ENCODE assay signal across 28 cellular contexts in the genomic region with DNA sequence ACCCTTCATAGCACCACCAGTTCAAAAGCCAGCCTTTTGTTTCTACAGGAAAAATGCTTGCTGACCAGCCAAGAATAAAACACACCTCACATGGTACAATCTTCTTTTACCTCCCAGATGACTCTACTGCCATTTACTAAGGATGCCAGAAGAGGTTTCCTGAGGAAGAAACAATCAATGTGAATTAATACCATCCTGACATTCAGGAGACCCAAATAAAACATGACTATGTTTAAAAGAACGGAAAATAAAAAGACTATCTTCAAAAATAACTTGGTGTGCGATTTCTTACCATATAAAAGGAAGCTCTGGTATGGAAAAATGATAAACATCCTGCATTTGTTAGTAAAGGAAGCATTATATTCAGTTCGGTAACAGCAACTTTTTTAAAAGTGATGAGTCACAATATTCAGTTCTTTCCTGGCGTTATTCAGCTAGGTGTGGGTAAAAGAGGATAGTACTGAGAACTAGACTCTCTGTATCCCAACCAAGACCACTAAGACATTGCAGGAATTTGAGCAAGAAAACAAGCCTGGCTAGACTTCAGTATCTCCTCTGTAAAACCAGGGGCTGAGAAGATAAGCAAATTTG. TPM values are rescaled to one million over a fixed set of nuclear protein-coding genes. Genes with fewer than 3 reads are reported as not detected.
DNase-seq lines count a peak whose midpoint lies in the region; TF ChIP-seq lines count a peak whose summit lies in the region.
"Had no signal": no experiment of that assay in that cellular context is flagged by ENCODE, and none has a peak within 500 bp of the region (broad histone marks: within the 10 kb centered on the region; RNA-seq: fewer than 3 reads in every experiment).

No MANE protein-coding gene starts in this region.

- no peaks in the 10 kb centered on the region for H3K4me1 ChIP-seq in PC-9 (replicated peaks; ENCODE audit: insufficient read depth)
- H3K4me1 ChIP-seq: BLaER1, Caco-2, lower lobe of right lung had no signal

- no peaks in the 10 kb centered on the region for H3K27me3 ChIP-seq in PC-9 (ENCODE audit: insufficient read depth, low read depth)
- H3K27me3 ChIP-seq: BLaER1 had no signal

- no peak overlapping the region for H3K27ac ChIP-seq in PC-9
- H3K27ac ChIP-seq: BLaER1, epithelial cell of prostate, lower lobe of right lung, RWPE1, SK-N-MC had no signal

- no peaks in the 10 kb centered on the region for H3K36me3 ChIP-seq in PC-9 (ENCODE audit: low read depth)
- H3K36me3 ChIP-seq: BLaER1, lower lobe of right lung had no signal

- no peak for TF ChIP-seq CTCF in PC-9 (conservative IDR thresholded peaks at IDR 0.05)

- peak; percentile 14 for DNase-seq in H4 (ENCODE audit: low spot score)
- no peak for DNase-seq in PC-9
- peak; percentile 70 for DNase-seq in dermis blood vessel endothelial cell
- DNase-seq in pulmonary artery endothelial cell (ENCODE audit: low read depth, low spot score), result peak; percentile 13
- no peak for DNase-seq in mucosa of gallbladder (ENCODE audit: low spot score)
- no peak for DNase-seq in DMS53 treated with DMSO at 0.1 percent for 48 hours (lab: John Stamatoyannopoulos, UW; ENCODE audit: unreplicated experiment)
- no peak for DNase-seq in C1 segment of cervical spinal cord (lab: John Stamatoyannopoulos, UW)
- DNase-seq: activated CD4-positive, alpha-beta T cell treated with anti-CD3 and anti-CD28 coated beads for 36 hours; activated CD8-positive, alpha-beta T cell treated with anti-CD3 and anti-CD28 coated beads, Interleukin-2, amount 10 ng/mL, durations not matched to agents 7 days and 5 days; activated effector memory CD4-positive, alpha-beta T cell treated with Interleukin-2 at 50 U/mL for 16 hours; activated T-cell treated with anti-CD3 and anti-CD28 coated beads for 4 hours; aorta; Caco-2; DMS79 treated with DMSO at 0.1 percent for 48 hours; kidney glomerular epithelial cell; lower lobe of right lung; mucosa of descending colon; NCI-H1092 treated with DMSO at 0.1 percent for 48 hours; NCI-H187 treated with DMSO at 0.1 percent for 48 hours; NCI-H526 treated with DMSO at 0.1 percent for 48 hours; retina; stimulated activated CD4-positive, alpha-beta T cell treated with anti-CD3 and anti-CD28 coated beads, Interleukin-2, amount 100 ng/mL, for 48 hours; T-helper 2 cell; trophoblast cell had no signal

- BruUV-seq in PC-9 (replicated peaks; lab: Mats Ljungman, UMichigan), result no TSS peak

- no peaks in the 10 kb centered on the region for H4K20me1 ChIP-seq in PC-9 (ENCODE audit: insufficient read depth)
- H4K20me1 ChIP-seq: BLaER1 had no signal

- H3K4me2 ChIP-seq in PC-9, result peak overlapping the region; percentile 12; the same call in 1 of the 2 replicates
- H3K4me2 ChIP-seq: BLaER1 had no signal

- no peaks in the 10 kb centered on the region for H3K79me2 ChIP-seq in PC-9 (ENCODE audit: low read depth)

- H3K9me2 ChIP-seq in PC-9 (ENCODE audit: insufficient read depth), result no peaks in the 10 kb centered on the region

- POLR2A ChIA-PET in PC-9 (lab: Charles Lee; ENCODE audit: unreplicated experiment), result no interaction called here

- no peaks in the 10 kb centered on the region for H3K9me3 ChIP-seq in PC-9 (ENCODE audit: insufficient read depth, low read depth)
- H3K9me3 ChIP-seq: BLaER1, Caco-2, lower lobe of right lung, mucosa of descending colon had no signal

- H2AFZ ChIP-seq in PC-9, result no peak overlapping the region

- H3F3A ChIP-seq in PC-9 (ENCODE audit: insufficient read depth, low read depth), result no peaks in the 10 kb centered on the region

- CTCF ChIA-PET in PC-9 (lab: Charles Lee), result no interaction called here

- no peak overlapping the region for H3K4me3 ChIP-seq in PC-9
- H3K4me3 ChIP-seq: BLaER1, lower lobe of right lung, mucosa of descending colon, SK-N-MC had no signal

- intact Hi-C loops in PC-9 (cut with micrococcal nuclease; ENCODE audit: unreplicated experiment), result no loop called here

RNA-seq across cellular contexts. Expression of gene COL21A1, which starts 16.3 kb away (rescaled TPM):
- total RNA-seq in H4 (2014; rRNA removed; shearing (Covaris generic)), result 0.25 and 0.41 TPM in 2 replicates
- total RNA-seq in PC-9 (2021), result 0.13 TPM in 1 of 2 replicates, not detected in the other
- total RNA-seq in dermis blood vessel endothelial cell, result 0.05 and 0.34 TPM in 2 replicates
- total RNA-seq in pulmonary artery endothelial cell, result 0.13 and 1.4 TPM in 2 replicates
- total RNA-seq in mucosa of gallbladder, result 3.3 TPM
- total RNA-seq: activated CD4-positive, alpha-beta T cell treated with anti-CD3 and anti-CD28 coated beads for 36 hours; activated CD8-positive, alpha-beta T cell treated with anti-CD3 and anti-CD28 coated beads, Interleukin-2, amount 10 ng/mL, durations not matched to agents 7 days and 5 days had no signal

Comparison
In these comparisons a context has a peak if more than half of its experiments do, and no peak if none do; other contexts are left out.
1. DNase-seq: peak in H4 (single experiment), dermis blood vessel endothelial cell (single experiment) and pulmonary artery endothelial cell (single experiment); none in PC-9 (0 of 2), mucosa of gallbladder (single experiment), DMS53 treated with DMSO at 0.1 percent for 48 hours (single experiment) and C1 segment of cervical spinal cord (0 of 14).